ENCODE assay signal across 25 cellular contexts in the genomic region with DNA sequence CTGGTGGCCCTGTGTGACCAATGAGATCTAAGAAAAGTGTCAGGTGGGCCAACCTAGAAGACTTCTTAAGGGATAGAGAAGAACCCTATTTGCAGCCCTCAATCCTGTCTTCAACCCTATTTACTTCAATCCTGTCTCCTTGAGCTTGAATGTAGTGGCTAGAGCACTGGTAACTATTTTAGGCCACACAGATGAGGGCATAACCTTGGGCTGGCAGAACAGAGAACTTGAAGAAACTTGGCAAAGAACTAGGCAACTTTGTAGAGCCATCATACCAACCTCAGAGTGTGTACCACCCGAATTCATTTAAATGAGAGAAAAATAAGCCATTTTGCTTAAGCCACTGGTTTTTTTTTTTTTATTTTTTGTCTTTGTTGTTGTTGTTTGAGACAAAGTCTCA.
"Had no signal": no experiment of that assay in that cellular context is flagged by ENCODE, and none has a peak within 500 bp of the region (broad histone marks: within the 10 kb centered on the region; RNA-seq: fewer than 3 reads in every experiment).

No MANE protein-coding gene starts in this region.

- H3K9me3 ChIP-seq: esophagus squamous epithelium, gastroesophageal sphincter had no signal

- DNase-seq: activated CD4-positive, alpha-beta T cell treated with anti-CD3 and anti-CD28 coated beads for 36 hours; activated CD4-positive, alpha-beta T cell treated with anti-CD3 and anti-CD28 coated beads, Interleukin-2, amount 50 U/mL, for 1 hour; activated CD4-positive, alpha-beta T cell treated with anti-CD3 and anti-CD28 coated beads, Interleukin-2, amount 50 U/mL, for 48 hours; activated CD4-positive, CD25-positive, alpha-beta regulatory T cell; activated CD4-positive, CD25-positive, alpha-beta regulatory T cell treated with anti-CD3 and anti-CD28 coated beads, Interleukin-2, amount 50 U/mL, for 72 hours; activated CD8-positive, alpha-beta memory T cell treated with anti-CD3 and anti-CD28 coated beads for 24 hours; activated CD8-positive, alpha-beta T cell treated with anti-CD3 and anti-CD28 coated beads for 36 hours; activated effector memory CD4-positive, alpha-beta T cell treated with Interleukin-2 at 50 U/mL for 16 hours; activated gamma-delta T cell treated with Interleukin-2 at 50 U/mL for 16 hours; activated naive CD4-positive, alpha-beta T cell treated with anti-CD3 and anti-CD28 coated beads, Interleukin-2, amount 50 U/mL, for 16 hours; activated naive CD4-positive, alpha-beta T cell treated with Interleukin-2 at 50 U/mL for 16 hours; activated T-cell treated with anti-CD3 and anti-CD28 coated beads, Interleukin-2, amount 50 U/mL, for 4 hours; amniotic stem cell; anterior cingulate cortex; brain microvascular endothelial cell; caudate nucleus; cortex of kidney; dermis blood vessel endothelial cell; effector CD4-positive, alpha-beta T cell; esophagus squamous epithelium; foreskin melanocyte; T-helper 2 cell had no signal

- H3K4me3 ChIP-seq: esophagus squamous epithelium, gastroesophageal sphincter had no signal

- ATAC-seq: activated CD4-positive, alpha-beta T cell treated with anti-CD3 and anti-CD28 coated beads for 36 hours; activated CD8-positive, alpha-beta T cell treated with anti-CD3 and anti-CD28 coated beads for 36 hours; activated T-cell treated with anti-CD3 and anti-CD28 coated beads, Interleukin-2, amount 50 U/mL, for 4 hours; activated T-helper 17 cell treated with anti-CD3 and anti-CD28 coated beads, Interleukin-2, amount 50 U/mL, for 72 hours; gastroesophageal sphincter had no signal

- H3K36me3 ChIP-seq: brain microvascular endothelial cell, esophagus squamous epithelium, gastroesophageal sphincter had no signal

- H3K27ac ChIP-seq: brain microvascular endothelial cell, epithelial cell of prostate, esophagus squamous epithelium, gastroesophageal sphincter had no signal

- H3K27me3 ChIP-seq: brain microvascular endothelial cell, esophagus squamous epithelium, gastroesophageal sphincter had no signal
